ENCODE assay signal across 8 cellular contexts in genomic region chr17:78412403-78412802, GRCh38. TPM values are rescaled to one million over a fixed set of nuclear protein-coding genes. Genes with fewer than 3 reads are reported as not detected.
DNase-seq lines count a peak whose midpoint lies in the region; ATAC-seq and TF ChIP-seq lines count a peak whose summit lies in the region.

No MANE protein-coding gene starts in this region.

- no peak overlapping the region for H3K9ac ChIP-seq in endodermal cell (ENCODE audit: extremely low read depth, low read length, poor library complexity, severe bottlenecking)

- H3K27ac Mint-ChIP-seq in endodermal cell, result no peak overlapping the region

- no peaks in the 10 kb centered on the region for H3K27me3 Mint-ChIP-seq in endodermal cell (ENCODE audit: insufficient read depth)

- H3K27ac ChIP-seq in heart left ventricle (peak overlapping the region in 9 of 12 donors; percentile 29 to 98 (median 85)), right atrium auricular region (peak overlapping the region in 1 of 2 donors; percentile 1), endodermal cell (ENCODE audit: low read depth, low read length) (no peak overlapping the region), spleen (peak overlapping the region; percentile 13 to 97 (median 91))

- H3K36me3 ChIP-seq in heart left ventricle, result peaks cover 0 to 26% (median 6%) of the 10 kb centered on the region in 9 donors
- peaks cover 4% of the 10 kb centered on the region for H3K36me3 ChIP-seq in right atrium auricular region
- peaks cover 54% of the 10 kb centered on the region for H3K36me3 ChIP-seq in endodermal cell (ENCODE audit: control insufficient read depth, insufficient read depth, low read length)
- peaks cover 0 to 89% (median 18%) of the 10 kb centered on the region in 6 donors for H3K36me3 ChIP-seq in spleen

- H3K36me3 Mint-ChIP-seq in endodermal cell (ENCODE audit: low read depth), result peaks cover 36% of the 10 kb centered on the region

- TF ChIP-seq CTCF in heart left ventricle (IDR thresholded peaks at IDR 0.05) (peak in 8 of 12 donors; percentile 12 to 41 (median 34)), right atrium auricular region (IDR thresholded peaks at IDR 0.05) (peak in 1 of 2 donors; percentile 28), endodermal cell (conservative IDR thresholded peaks at IDR 0.05) (peak; percentile 77), spleen (IDR thresholded peaks at IDR 0.05 in 8 of 11, conservative IDR thresholded peaks at IDR 0.05 in 3 of 11) (peak in 9 of 11 experiments; percentile 5 to 62 (median 25))

- H3K4me1 ChIP-seq in heart left ventricle, result peaks cover 7 to 92% (median 79%) of the 10 kb centered on the region in 12 donors
- H3K4me1 ChIP-seq in right atrium auricular region, result peaks cover 0 to 95% of the 10 kb centered on the region in 2 donors
- H3K4me1 ChIP-seq in endodermal cell (ENCODE audit: control insufficient read depth, insufficient read depth, low read length), result peaks cover 4% of the 10 kb centered on the region
- peaks cover 50 to 100% (median 82%) of the 10 kb centered on the region in 6 donors for H3K4me1 ChIP-seq in spleen

- no peak overlapping the region for H3K4me3 Mint-ChIP-seq in endodermal cell

- H3K4me3 ChIP-seq in heart left ventricle, result no peak overlapping the region
- H3K4me3 ChIP-seq in right atrium auricular region, result no peak overlapping the region
- no peak overlapping the region for H3K4me3 ChIP-seq in endodermal cell (ENCODE audit: low read length)
- H3K4me3 ChIP-seq in spleen, result peak overlapping the region in 1 of 8 donors; percentile 56

- no peaks in the 10 kb centered on the region for H3K9me3 Mint-ChIP-seq in endodermal cell

- intact Hi-C loops in heart left ventricle (cut with DNase I), result no loop called here
- intact Hi-C loops in spleen (cut with DNase I; ENCODE audit: low total_unique reads), result no loop called here

- DNase-seq in heart left ventricle (no peak), right atrium auricular region (ENCODE audit: low spot score) (no peak), SW480 (ENCODE audit: low spot score) (peak; percentile 17), endodermal cell (no peak), spleen (peak; percentile 83), NCI-H446 (lab: John Stamatoyannopoulos, UW) (no peak)

- no peaks in the 10 kb centered on the region for H3K9me3 ChIP-seq in heart left ventricle
- no peaks in the 10 kb centered on the region for H3K9me3 ChIP-seq in right atrium auricular region
- H3K9me3 ChIP-seq in endodermal cell (ENCODE audit: control insufficient read depth, low read length), result no peaks in the 10 kb centered on the region
- H3K9me3 ChIP-seq in spleen, result no peaks in the 10 kb centered on the region

- ATAC-seq in heart left ventricle, result peak in 1 of 4 donors; percentile 3
- no peak for ATAC-seq in GM21529 (IDR thresholded peaks at IDR 0.05; ENCODE audit: unreplicated experiment)
- ATAC-seq in HG03469 (IDR thresholded peaks at IDR 0.05; ENCODE audit: unreplicated experiment), result no peak

- WGBS in heart left ventricle, 4 donors, result 84 to 91% (median 90%) methylated on average over 10 of the region's 10 CpGs
- WGBS in endodermal cell (ENCODE audit: insufficient coverage in 1 of 2, insufficient read length in 1 of 2), 2 experiments, result 91 to 97% methylated on average over 9 to 10 of the region's 10 CpGs
- WGBS in spleen, 5 donors, result 72 to 89% (median 85%) methylated on average over 10 of the region's 10 CpGs

- peaks cover 19% of the 10 kb centered on the region for H3K4me1 Mint-ChIP-seq in endodermal cell

- H3K27me3 ChIP-seq in heart left ventricle, result no peaks in the 10 kb centered on the region
- H3K27me3 ChIP-seq in right atrium auricular region, result no peaks in the 10 kb centered on the region
- H3K27me3 ChIP-seq in endodermal cell (ENCODE audit: control insufficient read depth, insufficient read depth, low read length, poor library complexity, severe bottlenecking), result no peaks in the 10 kb centered on the region
- H3K27me3 ChIP-seq in spleen (replicated peaks in 1 of 7), result no peaks in the 10 kb centered on the region

- TF ChIP-seq POLR2A in heart left ventricle (IDR thresholded peaks at IDR 0.05) (no peak), spleen (IDR thresholded peaks at IDR 0.05) (no peak)

RNA-seq across cellular contexts. Expression of gene PGS1, which starts 34.0 kb away (rescaled TPM):
- total RNA-seq in heart left ventricle (10 to 100 TPM; 14.2 to 32.8 (median 17.3) TPM), right atrium auricular region (10 to 100 TPM; 21.2 to 21.8 TPM), endodermal cell (10 to 100 TPM; 57.1 to 58.2 TPM), spleen (100 to 1,000 TPM in 6 of 7 donors, 10 to 100 TPM in 1; 60.1 to 217 (median 112) TPM)
- polyA plus RNA-seq in heart left ventricle (10 to 100 TPM; 11.9 to 24.6 TPM), spleen (10 to 100 TPM; 20.0 to 34.7 (median 20.5) TPM)
- polyA plus RNA-seq in endodermal cell (2013, experiment 1 of 2), result 33.1 TPM
- polyA plus RNA-seq in endodermal cell (2013, experiment 2 of 2), result 32.3 TPM

RNA-seq across cellular contexts. Expression of gene SOCS3, which starts 52.5 kb away (rescaled TPM):
- total RNA-seq in heart left ventricle (100 to 1,000 TPM in 1 of 9 donors, 10 to 100 TPM in 5, 1 to 10 TPM in 3; 4.6 to 134 (median 18.4) TPM), right atrium auricular region (10 to 100 TPM; 39.9 to 56.8 TPM), endodermal cell (10 to 100 TPM; 54.2 to 75.3 TPM), spleen (100 to 1,000 TPM in 4 of 7 donors, 10 to 100 TPM in 3; 21.4 to 164 (median 103) TPM)
- polyA plus RNA-seq in heart left ventricle (10 to 100 TPM; 15.2 to 15.9 TPM), spleen (10 to 100 TPM; 10.7 to 22.2 (median 12.2) TPM)
- polyA plus RNA-seq in endodermal cell (2013, experiment 1 of 2), result 15.1 TPM
- 19.8 TPM for polyA plus RNA-seq in endodermal cell (2013, experiment 2 of 2)

Comparison
In these comparisons a context has a peak if more than half of its experiments do, and no peak if none do; other contexts are left out.
1. DNase-seq: peak in SW480 (single experiment) and spleen (single experiment); none in heart left ventricle (0 of 5), right atrium auricular region (single experiment), endodermal cell (single experiment) and NCI-H446 (0 of 2).